ENCODE assay signal across 19 cellular contexts in genomic region chr20:43320536-43320935, GRCh38.
"Had no signal": no experiment of that assay in that cellular context is flagged by ENCODE, and none has a peak within 500 bp of the region (broad histone marks: within the 10 kb centered on the region; RNA-seq: fewer than 3 reads in every experiment).

No MANE protein-coding gene starts in this region.

- DNase-seq: effector memory CD8-positive, alpha-beta T cell; foreskin keratinocyte; kidney; left cardiac atrium; left ventricle myocardium superior; naive thymus-derived CD4-positive, alpha-beta T cell; nephron progenitor cell; psoas muscle; retina; spleen; stimulated activated CD4-positive, alpha-beta T cell treated with anti-CD3 and anti-CD28 coated beads, Interleukin-15, amount 100 ng/mL, for 24 hours; stimulated activated CD4-positive, alpha-beta T cell treated with anti-CD3 and anti-CD28 coated beads, Interleukin-1b, Interleukin-23, amount 100 ng/mL, for 48 hours; stimulated activated CD4-positive, alpha-beta T cell treated with anti-CD3 and anti-CD28 coated beads, Interleukin-4, amount 100 ng/mL, for 24 hours; tibial artery; upper lobe of left lung; uterus had no signal

- H3K4me3 ChIP-seq: psoas muscle, spleen, tibial artery, upper lobe of left lung, uterus had no signal

- H3K27ac ChIP-seq: foreskin keratinocyte, neutrophil, psoas muscle, spleen, tibial artery, upper lobe of left lung, uterus had no signal

- H3K4me1 ChIP-seq: foreskin keratinocyte, psoas muscle, spleen, tibial artery, upper lobe of left lung, uterus had no signal

- H3K9me3 ChIP-seq: neutrophil, psoas muscle, spleen, tibial artery, upper lobe of left lung, uterus had no signal

- FAIRE-seq: kidney had no signal

- H3K36me3 ChIP-seq: neutrophil, spleen, tibial artery, upper lobe of left lung, uterus had no signal

- H3K27me3 ChIP-seq: foreskin keratinocyte, neutrophil, upper lobe of left lung, uterus had no signal

- ATAC-seq: effector memory CD8-positive, alpha-beta T cell; foreskin keratinocyte; left cardiac atrium; naive thymus-derived CD4-positive, alpha-beta T cell; psoas muscle; sciatic nerve; stimulated activated memory B cell treated with anti-CD40 and anti-IgM and Interleukin-4, amounts not matched to agents 10 μg/mL and 1 μg/mL and 100 μg/mL, for 72 hours had no signal
